In genomic region chr18:12948055-12948804, GRCh38 we compare ENCODE assay signal across 8 cellular contexts. TPM values are rescaled to one million over a fixed set of nuclear protein-coding genes. Genes with fewer than 3 reads are reported as not detected.
DNase-seq lines count a peak whose midpoint lies in the region; ATAC-seq and TF ChIP-seq lines count a peak whose summit lies in the region.

No MANE protein-coding gene starts in this region.

- H3K27ac ChIP-seq in coronary artery, result peak overlapping the region; percentile 80 to 97

- no peaks in the 10 kb centered on the region for H3K36me3 ChIP-seq in BJ (ENCODE audit: control insufficient read depth, insufficient read depth, low read length)

- H3K4me1 Mint-ChIP-seq in activated CD4-positive, alpha-beta T cell treated with anti-CD3 and anti-CD28 coated beads, Interleukin-2, amount 10 ng/mL, durations not matched to agents 24 days and 14 days, result peaks cover 29% of the 10 kb centered on the region

- H3K9me3 Mint-ChIP-seq in activated CD4-positive, alpha-beta T cell treated with anti-CD3 and anti-CD28 coated beads, Interleukin-2, amount 10 ng/mL, durations not matched to agents 24 days and 14 days, result no peaks in the 10 kb centered on the region

- CTCF ChIA-PET in BJ (lab: Yijun Ruan, JAX), result no interaction called here

- H3K4me3 Mint-ChIP-seq in activated CD4-positive, alpha-beta T cell treated with anti-CD3 and anti-CD28 coated beads, Interleukin-2, amount 10 ng/mL, durations not matched to agents 24 days and 14 days, result peak overlapping the region; percentile 92

- H3K27me3 ChIP-seq in BJ (ENCODE audit: control insufficient read depth, insufficient read depth, low read length), result no peaks in the 10 kb centered on the region

- no peak for TF ChIP-seq CTCF in BJ (IDR thresholded peaks at IDR 0.05; ENCODE audit: insufficient read depth, low read depth, low read length)
- no peak for TF ChIP-seq CTCF in coronary artery (IDR thresholded peaks at IDR 0.05)

- H3K36me3 Mint-ChIP-seq in activated CD4-positive, alpha-beta T cell treated with anti-CD3 and anti-CD28 coated beads, Interleukin-2, amount 10 ng/mL, durations not matched to agents 24 days and 14 days (ENCODE audit: low read depth), result peaks cover 36% of the 10 kb centered on the region

- ATAC-seq in HG03432 (IDR thresholded peaks at IDR 0.05; ENCODE audit: unreplicated experiment) (peak; percentile 74), left lobe of liver (peak; percentile 80)

- POLR2A ChIA-PET in BJ (lab: Charles Lee), result interaction anchor here (0.6 kb wide), 1 partner anchor 564 kb away, joined by 3 read pairs; no protein-coding TSS in a partner anchor

- peak overlapping the region; percentile 69 for H3K4me3 ChIP-seq in BJ (ENCODE audit: low read depth, low read length)
- H3K4me3 ChIP-seq in coronary artery, result peak overlapping the region; percentile 81

- H3K27ac Mint-ChIP-seq in activated CD4-positive, alpha-beta T cell treated with anti-CD3 and anti-CD28 coated beads, Interleukin-2, amount 10 ng/mL, durations not matched to agents 24 days and 14 days, result peak overlapping the region; percentile 97

- intact Hi-C loops in activated CD4-positive, alpha-beta T cell treated with anti-CD3 and anti-CD28 coated beads, Interleukin-2, amount 10 ng/mL, durations not matched to agents 24 days and 14 days (cut with micrococcal nuclease), result loop anchor here (1.0 to 5.0 kb wide), 4 partner anchors 43 to 966 kb away; partner anchors contain the start of genes CEP192 and IMPA2

- H3K27me3 Mint-ChIP-seq in activated CD4-positive, alpha-beta T cell treated with anti-CD3 and anti-CD28 coated beads, Interleukin-2, amount 10 ng/mL, durations not matched to agents 24 days and 14 days, result no peaks in the 10 kb centered on the region

- peak; percentile 52 for DNase-seq in BJ (ENCODE audit: low read depth)
- peak; percentile 76 for DNase-seq in GM19238 (ENCODE audit: insufficient read length, low spot score)
- DNase-seq in NCI-H524 treated with DMSO at 0.1 percent for 48 hours (lab: John Stamatoyannopoulos, UW), result peak; percentile 22
- DNase-seq in activated CD4-positive, alpha-beta T cell treated with anti-CD3 and anti-CD28 coated beads, Interleukin-2, amount 10 ng/mL, durations not matched to agents 24 days and 14 days, result peak; percentile 98
- peak; percentile 95 for DNase-seq in coronary artery (ENCODE audit: low spot score)
- peak; percentile 96 for DNase-seq in left lobe of liver (ENCODE audit: low spot score)
- DNase-seq in stimulated activated CD4-positive, alpha-beta T cell treated with anti-CD3 and anti-CD28 coated beads, Interleukin-1b, Interleukin-23, amount 100 ng/mL, for 48 hours, result peak; percentile 99

RNA-seq across cellular contexts. Expression of gene SEH1L, which starts 0.4 kb away (rescaled TPM):
- polyA plus RNA-seq in BJ (2011; rRNA removed), result 32.3 and 59.0 TPM in 2 replicates
- polyA minus RNA-seq in BJ (2011; rRNA and poly(A)+ RNA removed), result 50.5 and 56.8 TPM in 2 replicates
- total RNA-seq in activated CD4-positive, alpha-beta T cell treated with anti-CD3 and anti-CD28 coated beads, Interleukin-2, amount 10 ng/mL, durations not matched to agents 24 days and 14 days, result 132 TPM in 2 replicates
- total RNA-seq in left lobe of liver, result 18.7 TPM

RNA-seq across cellular contexts. Expression of gene CEP192, which starts 42.9 kb away (rescaled TPM):
- 13.3 and 17.0 TPM in 2 replicates for polyA plus RNA-seq in BJ (2011; rRNA removed)
- polyA minus RNA-seq in BJ (2011; rRNA and poly(A)+ RNA removed), result 18.2 and 23.5 TPM in 2 replicates
- 31.4 and 34.7 TPM in 2 replicates for total RNA-seq in activated CD4-positive, alpha-beta T cell treated with anti-CD3 and anti-CD28 coated beads, Interleukin-2, amount 10 ng/mL, durations not matched to agents 24 days and 14 days
- total RNA-seq in left lobe of liver, result 9.5 TPM

Comparison
In these comparisons a context has a peak if more than half of its experiments do, and no peak if none do; other contexts are left out.
1. Peak in every context shown above with its lines: DNase-seq, ATAC-seq, H3K4me3 ChIP-seq and H3K27ac ChIP-seq.
2. DNase-seq: peak in every context shown above with its lines; median percentile 99 in stimulated activated CD4-positive, alpha-beta T cell treated with anti-CD3 and anti-CD28 coated beads, Interleukin-1b, Interleukin-23, amount 100 ng/mL, for 48 hours; 98 in activated CD4-positive, alpha-beta T cell treated with anti-CD3 and anti-CD28 coated beads, Interleukin-2, amount 10 ng/mL, durations not matched to agents 24 days and 14 days; 96 in left lobe of liver; 95 in coronary artery; 76 in GM19238; 52 in BJ; 22 in NCI-H524 treated with DMSO at 0.1 percent for 48 hours.